ENCODE assay signal across 8 cellular contexts in the genomic region with DNA sequence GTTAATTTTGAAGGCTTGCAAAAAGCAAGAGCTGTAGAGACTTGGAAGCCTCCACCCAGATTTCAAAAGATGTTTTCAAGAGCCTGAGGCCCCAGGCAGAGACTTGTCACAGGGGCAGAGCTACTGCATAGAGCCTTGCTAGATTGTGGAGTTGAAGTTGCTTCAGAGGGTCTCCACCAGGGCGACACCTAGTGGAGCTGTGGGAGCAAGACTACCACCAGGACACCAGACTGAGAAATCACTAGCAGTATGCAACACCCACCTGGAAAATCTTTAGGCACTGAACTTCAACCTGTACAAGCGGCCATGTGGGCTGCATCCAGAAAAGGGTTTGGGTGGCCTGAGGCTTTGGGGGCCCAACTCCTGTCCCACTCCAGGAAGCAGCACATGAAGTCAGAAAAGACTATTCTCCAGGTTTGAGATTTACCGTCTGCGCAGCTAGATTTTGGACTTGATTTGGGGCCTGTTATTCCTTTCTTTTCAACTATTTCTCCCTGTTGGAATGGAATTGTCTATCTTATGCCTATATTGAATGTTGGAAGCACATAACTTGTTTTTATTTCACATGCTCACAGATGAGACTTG.
A peak's percentile ranks its signal among the peaks of the same experiment; 100 is the strongest.
DNase-seq lines count a peak whose midpoint lies in the region; ATAC-seq, FAIRE-seq and TF ChIP-seq lines count a peak whose summit lies in the region.

No MANE protein-coding gene starts in this region.

- TF ChIP-seq CTCF in pancreas (IDR thresholded peaks at IDR 0.05): peak; percentile 31 to 64 (median 46)

- no peaks in the 10 kb centered on the region for H3K9me3 ChIP-seq in pancreas

- intact Hi-C loops in pancreas (cut with DNase I): no loop called here

- FAIRE-seq in pancreas (lab: Jason Lieb, UNC): no peak

- H3K4me1 ChIP-seq in pancreas: no peaks in the 10 kb centered on the region

- H3K27ac ChIP-seq in pancreas: no peak overlapping the region

- H3K4me3 ChIP-seq in pancreas: no peak overlapping the region

- 64 to 74% methylated on average over 4 of the region's 4 CpGs for WGBS in pancreas, 2 donors

- peak; percentile 10 for DNase-seq in activated CD4-positive, alpha-beta T cell treated with anti-CD3 and anti-CD28 coated beads for 24 hours (ENCODE audit: low read depth in 2 of 2)
- no peak for DNase-seq in activated CD4-positive, alpha-beta T cell treated with anti-CD3 and anti-CD28 coated beads for 1 hour
- DNase-seq in NCI-H1694 treated with DMSO at 0.1 percent for 48 hours (lab: John Stamatoyannopoulos, UW) (peak; percentile 38), fibroblast of peridontal ligament (ENCODE audit: extremely low read depth) (peak; percentile 67), pancreas (peak in 5 of 6 donors; percentile 14 to 64 (median 39))
- peak; percentile 30 to 45 for DNase-seq in activated CD4-positive, alpha-beta T cell treated with anti-CD3 and anti-CD28 coated beads, Interleukin-2, amount 50 U/mL, for 48 hours
- no peak for DNase-seq in effector CD4-positive, alpha-beta T cell

- ATAC-seq in HG02759 (IDR thresholded peaks at IDR 0.05; ENCODE audit: unreplicated experiment) (peak; percentile 96), pancreas (peak; percentile 53 to 92 (median 82))

- no peaks in the 10 kb centered on the region for H3K27me3 ChIP-seq in pancreas

- no peaks in the 10 kb centered on the region for H3K36me3 ChIP-seq in pancreas

Comparison
In these comparisons a context has a peak if more than half of its experiments do, and no peak if none do; other contexts are left out.
1. DNase-seq: peak in activated CD4-positive, alpha-beta T cell treated with anti-CD3 and anti-CD28 coated beads for 24 hours (2 of 2), NCI-H1694 treated with DMSO at 0.1 percent for 48 hours (single experiment), activated CD4-positive, alpha-beta T cell treated with anti-CD3 and anti-CD28 coated beads, Interleukin-2, amount 50 U/mL, for 48 hours (2 of 2), fibroblast of peridontal ligament (single experiment) and pancreas (5 of 6); none in activated CD4-positive, alpha-beta T cell treated with anti-CD3 and anti-CD28 coated beads for 1 hour (single experiment) and effector CD4-positive, alpha-beta T cell (single experiment).